Comparison of ENCODE assay signal across 12 cellular contexts in the genomic region with DNA sequence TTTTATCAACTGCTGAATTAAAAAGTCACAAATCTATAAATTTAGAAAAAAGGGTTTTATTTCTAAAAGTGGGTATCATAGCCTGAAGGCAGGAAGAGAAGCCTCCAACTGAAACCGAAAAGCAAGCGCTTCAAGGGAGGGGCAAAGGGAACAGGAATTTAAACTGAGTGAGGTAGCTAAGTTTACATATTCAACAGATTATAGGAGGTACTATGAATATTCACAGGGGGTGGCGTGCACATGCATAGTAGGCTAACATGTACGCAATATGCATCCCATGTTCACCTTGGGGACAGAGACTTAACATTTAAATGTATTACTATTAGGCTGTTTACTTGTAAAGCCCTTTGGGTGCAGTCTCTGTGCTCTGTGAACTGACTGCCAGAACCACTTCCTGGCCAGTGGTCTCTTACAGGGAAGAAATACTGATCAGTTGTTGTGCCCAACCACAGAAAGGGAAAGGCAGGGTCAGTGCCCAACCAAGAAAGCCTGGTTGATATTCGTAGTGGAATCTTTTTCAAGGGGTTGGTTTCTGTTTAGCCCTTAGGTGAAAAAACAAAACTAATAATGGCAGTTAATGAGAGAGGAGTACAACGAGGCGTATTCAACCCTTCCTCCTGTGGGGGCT.
DNase-seq lines count a peak whose midpoint lies in the region; ATAC-seq and TF ChIP-seq lines count a peak whose summit lies in the region.
"Had no signal": no experiment of that assay in that cellular context is flagged by ENCODE, and none has a peak within 500 bp of the region (broad histone marks: within the 10 kb centered on the region; RNA-seq: fewer than 3 reads in every experiment).

No MANE protein-coding gene starts in this region.

- peak; percentile 30 for DNase-seq in activated CD8-positive, alpha-beta T cell treated with anti-CD3 and anti-CD28 coated beads, Interleukin-2, amount 10 ng/mL, durations not matched to agents 7 days and 5 days
- DNase-seq in activated CD8-positive, alpha-beta T cell treated with anti-CD3 and anti-CD28 coated beads for 36 hours: no peak
- DNase-seq in MV-4-11 (lab: John Stamatoyannopoulos, UW) (peak; percentile 71), testis (peak; percentile 27), NCI-H1092 (lab: John Stamatoyannopoulos, UW) (no peak), left colon (no peak)
- no peak for DNase-seq in activated CD4-positive, alpha-beta T cell treated with anti-CD3 and anti-CD28 coated beads, Interleukin-2, amount 50 U/mL, for 4 hours
- DNase-seq: activated CD4-positive, alpha-beta T cell treated with anti-CD3 and anti-CD28 coated beads for 48 hours; left cardiac atrium; NCI-H446 treated with DMSO at 0.1 percent for 48 hours had no signal

- no peaks in the 10 kb centered on the region for H3K27me3 ChIP-seq in testis

- no peaks in the 10 kb centered on the region for H3K36me3 Mint-ChIP-seq in activated CD8-positive, alpha-beta T cell treated with anti-CD3 and anti-CD28 coated beads, Interleukin-2, amount 10 ng/mL, durations not matched to agents 7 days and 5 days (ENCODE audit: low read depth)
- H3K36me3 Mint-ChIP-seq in activated CD8-positive, alpha-beta T cell treated with anti-CD3 and anti-CD28 coated beads for 36 hours (ENCODE audit: low read depth): no peaks in the 10 kb centered on the region

- TF ChIP-seq POLR2A in testis (IDR thresholded peaks at IDR 0.05): no peak

- H3K4me3 Mint-ChIP-seq in activated CD8-positive, alpha-beta T cell treated with anti-CD3 and anti-CD28 coated beads, Interleukin-2, amount 10 ng/mL, durations not matched to agents 7 days and 5 days: no peak overlapping the region
- no peak overlapping the region for H3K4me3 Mint-ChIP-seq in activated CD8-positive, alpha-beta T cell treated with anti-CD3 and anti-CD28 coated beads for 36 hours

- H3K27me3 Mint-ChIP-seq in activated CD8-positive, alpha-beta T cell treated with anti-CD3 and anti-CD28 coated beads, Interleukin-2, amount 10 ng/mL, durations not matched to agents 7 days and 5 days (ENCODE audit: low read depth): no peaks in the 10 kb centered on the region
- H3K27me3 Mint-ChIP-seq in activated CD8-positive, alpha-beta T cell treated with anti-CD3 and anti-CD28 coated beads for 36 hours: no peaks in the 10 kb centered on the region

- peaks cover 6% of the 10 kb centered on the region for H3K9me3 Mint-ChIP-seq in activated CD8-positive, alpha-beta T cell treated with anti-CD3 and anti-CD28 coated beads, Interleukin-2, amount 10 ng/mL, durations not matched to agents 7 days and 5 days (ENCODE audit: insufficient read depth)
- peaks cover 2% of the 10 kb centered on the region for H3K9me3 Mint-ChIP-seq in activated CD8-positive, alpha-beta T cell treated with anti-CD3 and anti-CD28 coated beads for 36 hours

- no peaks in the 10 kb centered on the region for H3K9me3 ChIP-seq in testis
- H3K9me3 ChIP-seq: A549 had no signal

- no peak overlapping the region for H3K27ac Mint-ChIP-seq in activated CD8-positive, alpha-beta T cell treated with anti-CD3 and anti-CD28 coated beads, Interleukin-2, amount 10 ng/mL, durations not matched to agents 7 days and 5 days
- no peak overlapping the region for H3K27ac Mint-ChIP-seq in activated CD8-positive, alpha-beta T cell treated with anti-CD3 and anti-CD28 coated beads for 36 hours

- intact Hi-C loops in activated CD8-positive, alpha-beta T cell treated with anti-CD3 and anti-CD28 coated beads for 36 hours (cut with micrococcal nuclease): no loop called here
- intact Hi-C loops in testis (cut with DNase I; ENCODE audit: low total_unique reads) (no loop called here), left colon (cut with DNase I, micrococcal nuclease) (no loop called here)

- no peak for TF ChIP-seq CTCF in activated CD8-positive, alpha-beta T cell treated with anti-CD3 and anti-CD28 coated beads for 36 hours (IDR thresholded peaks at IDR 0.05)
- TF ChIP-seq CTCF in testis (IDR thresholded peaks at IDR 0.05): no peak

- POLR2A ChIA-PET in activated CD8-positive, alpha-beta T cell treated with anti-CD3 and anti-CD28 coated beads, Interleukin-2, amount 10 ng/mL, durations not matched to agents 7 days and 5 days (lab: Charles Lee): no interaction called here
- POLR2A ChIA-PET in activated CD8-positive, alpha-beta T cell treated with anti-CD3 and anti-CD28 coated beads for 36 hours (lab: Charles Lee): interaction anchor here (0.7 kb wide), 1 partner anchor 253 kb away, joined by 4 read pairs; no protein-coding TSS in a partner anchor

- CTCF ChIA-PET in activated CD8-positive, alpha-beta T cell treated with anti-CD3 and anti-CD28 coated beads, Interleukin-2, amount 10 ng/mL, durations not matched to agents 7 days and 5 days (lab: Charles Lee): no interaction called here
- CTCF ChIA-PET in activated CD8-positive, alpha-beta T cell treated with anti-CD3 and anti-CD28 coated beads for 36 hours (lab: Charles Lee): no interaction called here

- peaks cover 12% of the 10 kb centered on the region for H3K4me1 ChIP-seq in testis
- H3K4me1 ChIP-seq: A549 had no signal

- ATAC-seq in activated CD8-positive, alpha-beta T cell treated with anti-CD3 and anti-CD28 coated beads, Interleukin-2, amount 10 ng/mL, durations not matched to agents 7 days and 5 days: peak; percentile 44
- ATAC-seq in activated CD8-positive, alpha-beta T cell treated with anti-CD3 and anti-CD28 coated beads for 36 hours: no peak
- ATAC-seq in HG02840 (IDR thresholded peaks at IDR 0.05; ENCODE audit: low FRiP score, unreplicated experiment): peak; percentile 78
- ATAC-seq in left colon: no peak
- ATAC-seq: A549, left cardiac atrium had no signal

- no peaks in the 10 kb centered on the region for H3K36me3 ChIP-seq in testis (ENCODE audit: low read depth, missing control alignments)

- peaks cover 13% of the 10 kb centered on the region for H3K4me1 Mint-ChIP-seq in activated CD8-positive, alpha-beta T cell treated with anti-CD3 and anti-CD28 coated beads, Interleukin-2, amount 10 ng/mL, durations not matched to agents 7 days and 5 days (ENCODE audit: low read depth)
- H3K4me1 Mint-ChIP-seq in activated CD8-positive, alpha-beta T cell treated with anti-CD3 and anti-CD28 coated beads for 36 hours (ENCODE audit: low read depth): no peaks in the 10 kb centered on the region

- 43 to 57% methylated on average over 7 of the region's 7 CpGs for whole genome bisulfite sequencing in testis, 2 donors

- no peak overlapping the region for H3K4me3 ChIP-seq in testis
- H3K4me3 ChIP-seq: A549 had no signal

- peak overlapping the region; percentile 58 to 68 for H3K27ac ChIP-seq in testis
- H3K27ac ChIP-seq: A549 had no signal

Comparison
In these comparisons a context has a peak if more than half of its experiments do, and no peak if none do; other contexts are left out.
1. ATAC-seq: peak in activated CD8-positive, alpha-beta T cell treated with anti-CD3 and anti-CD28 coated beads, Interleukin-2, amount 10 ng/mL, durations not matched to agents 7 days and 5 days (single experiment) and HG02840 (single experiment); none in activated CD8-positive, alpha-beta T cell treated with anti-CD3 and anti-CD28 coated beads for 36 hours (single experiment) and left colon (single experiment).
2. DNase-seq: peak in activated CD8-positive, alpha-beta T cell treated with anti-CD3 and anti-CD28 coated beads, Interleukin-2, amount 10 ng/mL, durations not matched to agents 7 days and 5 days (single experiment), MV-4-11 (single experiment) and testis (single experiment); none in activated CD8-positive, alpha-beta T cell treated with anti-CD3 and anti-CD28 coated beads for 36 hours (single experiment), NCI-H1092 (single experiment), left colon (0 of 2) and activated CD4-positive, alpha-beta T cell treated with anti-CD3 and anti-CD28 coated beads, Interleukin-2, amount 50 U/mL, for 4 hours (0 of 2).